In genomic region chr3:21188459-21188858, GRCh38 we compare ENCODE assay signal across 30 cellular contexts.
"Had no signal": no experiment of that assay in that cellular context is flagged by ENCODE, and none has a peak within 500 bp of the region (broad histone marks: within the 10 kb centered on the region; RNA-seq: fewer than 3 reads in every experiment).

No MANE protein-coding gene starts in this region.

- FAIRE-seq: endometrium, frontal cortex, kidney had no signal

- H3K27ac ChIP-seq: coronary artery, esophagus squamous epithelium, ovary, psoas muscle, skin epidermis, spleen, thoracic aorta, transverse colon, upper lobe of right lung, uterus had no signal

- H3K36me3 Mint-ChIP-seq: memory B cell; mesothelial cell of epicardium; stimulated activated memory B cell treated with anti-CD40 and anti-IgM and Interleukin-4, amounts not matched to agents 10 μg/mL and 1 μg/mL and 100 μg/mL, for 72 hours had no signal

- H3K27me3 ChIP-seq: esophagus squamous epithelium, ovary, spleen, transverse colon, upper lobe of right lung, uterus had no signal

- DNase-seq: dermis blood vessel endothelial cell; effector memory CD4-positive, alpha-beta T cell; erythroblast; esophagus squamous epithelium; hypothalamus; kidney; mucosa of descending colon; naive thymus-derived CD4-positive, alpha-beta T cell; nucleus accumbens; ovary; posterior cingulate gyrus; psoas muscle; right cardiac atrium; spleen; stimulated activated CD4-positive, alpha-beta T cell treated with anti-CD3 and anti-CD28 coated beads, Interleukin-4, amount 100 ng/mL, for 4 hours; stimulated activated naive CD8-positive, alpha-beta T cell treated with anti-CD3 and anti-CD28 coated beads, Interleukin-15, Interleukin-2, amounts not matched to agents 100 U/mL and 50 U/mL, for 24 hours; transverse colon; upper lobe of right lung; uterus had no signal

- H3K9me3 Mint-ChIP-seq: nephron had no signal

- H3K4me1 Mint-ChIP-seq: memory B cell; mesothelial cell of epicardium; naive thymus-derived CD4-positive, alpha-beta T cell; nephron; stimulated activated memory B cell treated with anti-CD40 and anti-IgM and Interleukin-4, amounts not matched to agents 10 μg/mL and 1 μg/mL and 100 μg/mL, for 72 hours had no signal

- H3K4me1 ChIP-seq: esophagus squamous epithelium, psoas muscle, spleen, transverse colon, upper lobe of right lung, uterus had no signal

- H3K27ac Mint-ChIP-seq: memory B cell; mesothelial cell of epicardium; naive thymus-derived CD4-positive, alpha-beta T cell; nephron; stimulated activated memory B cell treated with anti-CD40 and anti-IgM and Interleukin-4, amounts not matched to agents 10 μg/mL and 1 μg/mL and 100 μg/mL, for 72 hours had no signal

- H3K4me3 Mint-ChIP-seq: memory B cell; mesothelial cell of epicardium; naive thymus-derived CD4-positive, alpha-beta T cell; nephron; stimulated activated memory B cell treated with anti-CD40 and anti-IgM and Interleukin-4, amounts not matched to agents 10 μg/mL and 1 μg/mL and 100 μg/mL, for 72 hours had no signal

- ATAC-seq: left lobe of liver; mucosa of descending colon; naive thymus-derived CD4-positive, alpha-beta T cell; psoas muscle; right cardiac atrium; stimulated activated memory B cell treated with anti-CD40 and anti-IgM and Interleukin-4, amounts not matched to agents 10 μg/mL and 1 μg/mL and 100 μg/mL, for 72 hours; stimulated activated naive CD8-positive, alpha-beta T cell treated with anti-CD3 and anti-CD28 coated beads, Interleukin-15, Interleukin-2, amounts not matched to agents 100 U/mL and 50 U/mL, for 24 hours; upper lobe of right lung had no signal

- H3K27me3 Mint-ChIP-seq: memory B cell; naive thymus-derived CD4-positive, alpha-beta T cell; stimulated activated memory B cell treated with anti-CD40 and anti-IgM and Interleukin-4, amounts not matched to agents 10 μg/mL and 1 μg/mL and 100 μg/mL, for 72 hours had no signal

- H3K9me3 ChIP-seq: esophagus squamous epithelium, ovary, thoracic aorta, transverse colon, upper lobe of right lung, uterus had no signal

- H3K36me3 ChIP-seq: esophagus squamous epithelium, ovary, spleen, thoracic aorta, transverse colon, upper lobe of right lung, uterus had no signal

- H3K4me3 ChIP-seq: coronary artery, esophagus squamous epithelium, lung, mucosa of descending colon, ovary, psoas muscle, skin epidermis, spleen, thoracic aorta, transverse colon, upper lobe of right lung, uterus had no signal
